ENCODE assay signal across 11 cellular contexts in genomic region chr11:581752-582151, GRCh38. TPM values are rescaled to one million over a fixed set of nuclear protein-coding genes. Genes with fewer than 3 reads are reported as not detected.
"Had no signal": no experiment of that assay in that cellular context is flagged by ENCODE, and none has a peak within 500 bp of the region (broad histone marks: within the 10 kb centered on the region; RNA-seq: fewer than 3 reads in every experiment).

No MANE protein-coding gene starts in this region.

- DNase-seq: activated CD8-positive, alpha-beta memory T cell treated with anti-CD3 and anti-CD28 coated beads, Interleukin-2, amount 10 ng/mL, durations not matched to agents 7 days and 5 days; activated gamma-delta T cell treated with Interleukin-2 at 50 U/mL for 16 hours; activated naive CD8-positive, alpha-beta T cell treated with anti-CD3 and anti-CD28 coated beads for 36 hours; activated T-cell treated with anti-CD3 and anti-CD28 coated beads, Interleukin-2, amount 50 U/mL, for 4 hours; stimulated activated CD4-positive, alpha-beta T cell treated with anti-CD3 and anti-CD28 coated beads, Interleukin-15, amount 100 ng/mL, for 24 hours; tibial artery had no signal

- H3K27ac ChIP-seq: gastroesophageal sphincter, hepatocyte, tibial artery, vagina had no signal

- H3K4me3 ChIP-seq: gastroesophageal sphincter, hepatocyte, lung, tibial artery, vagina had no signal

- H3K27me3 ChIP-seq: gastroesophageal sphincter, hepatocyte, tibial artery, vagina had no signal

RNA-seq across cellular contexts. Expression of gene CDHR5, which starts 43.0 kb away (rescaled TPM):
- total RNA-seq: activated CD8-positive, alpha-beta memory T cell treated with anti-CD3 and anti-CD28 coated beads, Interleukin-2, amount 10 ng/mL, durations not matched to agents 7 days and 5 days; activated naive CD8-positive, alpha-beta T cell treated with anti-CD3 and anti-CD28 coated beads for 36 hours; activated T-cell treated with anti-CD3 and anti-CD28 coated beads, Interleukin-2, amount 50 U/mL, for 4 hours; gastroesophageal sphincter; lung; osteoblast; vagina had no signal
